ENCODE assay signal across 1 cellular context in the genomic region with DNA sequence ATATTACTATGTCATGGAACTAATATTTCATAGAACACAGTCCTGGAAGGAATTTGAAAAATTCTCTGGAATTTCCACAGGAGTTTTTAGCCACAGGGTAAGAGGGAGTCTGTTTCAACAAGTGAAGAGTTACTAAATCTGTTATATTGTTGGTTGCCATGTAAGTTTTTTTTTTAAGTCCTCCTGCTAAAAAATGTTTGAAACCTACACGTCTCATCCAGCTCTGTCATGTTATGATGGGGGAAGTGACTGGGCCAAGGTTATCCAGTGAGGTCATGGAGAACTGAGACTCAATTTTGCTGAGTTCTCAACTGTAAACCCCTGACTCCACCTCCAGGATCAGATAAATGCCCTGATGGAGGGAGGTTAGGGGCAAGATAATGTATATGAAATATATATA.
TF ChIP-seq lines count a peak whose summit lies in the region.

No MANE protein-coding gene starts in this region.

TF ChIP-seq in K562, 482 proteins besides CTCF, POLR2A, EP300 and RAD21 (continued from another document):
- TF ChIP-seq, protein P1, sequence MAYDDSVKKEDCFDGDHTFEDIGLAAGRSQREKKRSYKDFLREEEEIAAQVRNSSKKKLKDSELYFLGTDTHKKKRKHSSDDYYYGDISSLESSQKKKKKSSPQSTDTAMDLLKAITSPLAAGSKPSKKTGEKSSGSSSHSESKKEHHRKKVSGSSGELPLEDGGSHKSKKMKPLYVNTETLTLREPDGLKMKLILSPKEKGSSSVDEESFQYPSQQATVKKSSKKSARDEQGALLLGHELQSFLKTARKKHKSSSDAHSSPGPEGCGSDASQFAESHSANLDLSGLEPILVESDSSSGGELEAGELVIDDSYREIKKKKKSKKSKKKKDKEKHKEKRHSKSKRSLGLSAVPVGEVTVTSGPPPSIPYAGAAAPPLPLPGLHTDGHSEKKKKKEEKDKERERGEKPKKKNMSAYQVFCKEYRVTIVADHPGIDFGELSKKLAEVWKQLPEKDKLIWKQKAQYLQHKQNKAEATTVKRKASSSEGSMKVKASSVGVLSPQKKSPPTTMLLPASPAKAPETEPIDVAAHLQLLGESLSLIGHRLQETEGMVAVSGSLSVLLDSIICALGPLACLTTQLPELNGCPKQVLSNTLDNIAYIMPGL (CRISPR knock-in tag; IDR thresholded peaks at IDR 0.05) = no peak
- TF ChIP-seq, protein P2, sequence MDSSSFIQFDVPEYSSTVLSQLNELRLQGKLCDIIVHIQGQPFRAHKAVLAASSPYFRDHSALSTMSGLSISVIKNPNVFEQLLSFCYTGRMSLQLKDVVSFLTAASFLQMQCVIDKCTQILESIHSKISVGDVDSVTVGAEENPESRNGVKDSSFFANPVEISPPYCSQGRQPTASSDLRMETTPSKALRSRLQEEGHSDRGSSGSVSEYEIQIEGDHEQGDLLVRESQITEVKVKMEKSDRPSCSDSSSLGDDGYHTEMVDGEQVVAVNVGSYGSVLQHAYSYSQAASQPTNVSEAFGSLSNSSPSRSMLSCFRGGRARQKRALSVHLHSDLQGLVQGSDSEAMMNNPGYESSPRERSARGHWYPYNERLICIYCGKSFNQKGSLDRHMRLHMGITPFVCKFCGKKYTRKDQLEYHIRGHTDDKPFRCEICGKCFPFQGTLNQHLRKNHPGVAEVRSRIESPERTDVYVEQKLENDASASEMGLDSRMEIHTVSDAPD (CRISPR knock-in tag; IDR thresholded peaks at IDR 0.05) = no peak
- TF ChIP-seq, protein P3, sequence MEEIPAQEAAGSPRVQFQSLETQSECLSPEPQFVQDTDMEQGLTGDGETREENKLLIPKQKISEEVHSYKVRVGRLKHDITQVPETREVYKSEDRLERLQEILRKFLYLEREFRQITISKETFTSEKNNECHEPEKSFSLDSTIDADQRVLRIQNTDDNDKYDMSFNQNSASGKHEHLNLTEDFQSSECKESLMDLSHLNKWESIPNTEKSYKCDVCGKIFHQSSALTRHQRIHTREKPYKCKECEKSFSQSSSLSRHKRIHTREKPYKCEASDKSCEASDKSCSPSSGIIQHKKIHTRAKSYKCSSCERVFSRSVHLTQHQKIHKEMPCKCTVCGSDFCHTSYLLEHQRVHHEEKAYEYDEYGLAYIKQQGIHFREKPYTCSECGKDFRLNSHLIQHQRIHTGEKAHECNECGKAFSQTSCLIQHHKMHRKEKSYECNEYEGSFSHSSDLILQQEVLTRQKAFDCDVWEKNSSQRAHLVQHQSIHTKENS (CRISPR knock-in tag; IDR thresholded peaks at IDR 0.05) = no peak
- TF ChIP-seq FOSL1 (tag; conservative IDR thresholded peaks at IDR 0.05) = 0 out of 2 replicates have a peak, but pooled peaks have one; percentile 13
- peak; percentile 62 for TF ChIP-seq ATF7 (IDR thresholded peaks at IDR 0.05)
- TF ChIP-seq MTF1 (CRISPR knock-in tag; IDR thresholded peaks at IDR 0.05; ENCODE audit: borderline replicate concordance) = no peak
- TF ChIP-seq ZNF444 (CRISPR knock-in tag; IDR thresholded peaks at IDR 0.05) = no peak
- no peak for TF ChIP-seq DNMT1 (IDR thresholded peaks at IDR 0.05)
- no peak for TF ChIP-seq ZNF263 (CRISPR knock-in tag; IDR thresholded peaks at IDR 0.05; ENCODE audit: borderline replicate concordance)
- TF ChIP-seq TBL1XR1 (IDR thresholded peaks at IDR 0.05; ENCODE audit: low read length in 2 of 2) = no peak
- no peak for TF ChIP-seq ZNF584 (CRISPR knock-in tag; IDR thresholded peaks at IDR 0.05; ENCODE audit: low read depth)
- TF ChIP-seq PCBP2 (IDR thresholded peaks at IDR 0.05; ENCODE audit: low read depth, low read length, poor library complexity, severe bottlenecking) = no peak
- no peak for TF ChIP-seq ZNF3 (CRISPR knock-in tag; IDR thresholded peaks at IDR 0.05)
- no peak for TF ChIP-seq HOXB6 (CRISPR knock-in tag; IDR thresholded peaks at IDR 0.05; ENCODE audit: borderline replicate concordance)
- no peak for TF ChIP-seq PYGO2 (tag; IDR thresholded peaks at IDR 0.05)
- peak; percentile 14 for TF ChIP-seq TAF9B (IDR thresholded peaks at IDR 0.05; ENCODE audit: partially characterized antibody)
- TF ChIP-seq ATF1 (CRISPR knock-in tag; IDR thresholded peaks at IDR 0.05) = no peak
- peak; percentile 18; the same call in 1 of the 2 replicates for TF ChIP-seq ATF1 (tag; IDR thresholded peaks at IDR 0.05)
- no peak for TF ChIP-seq ZNF707 (CRISPR knock-in tag; conservative IDR thresholded peaks at IDR 0.05)
- no peak for TF ChIP-seq PML (IDR thresholded peaks at IDR 0.05; ENCODE audit: low read length)
- no peak for TF ChIP-seq POLR2G (IDR thresholded peaks at IDR 0.05; ENCODE audit: low read depth, low read length)
- TF ChIP-seq, protein P4, sequence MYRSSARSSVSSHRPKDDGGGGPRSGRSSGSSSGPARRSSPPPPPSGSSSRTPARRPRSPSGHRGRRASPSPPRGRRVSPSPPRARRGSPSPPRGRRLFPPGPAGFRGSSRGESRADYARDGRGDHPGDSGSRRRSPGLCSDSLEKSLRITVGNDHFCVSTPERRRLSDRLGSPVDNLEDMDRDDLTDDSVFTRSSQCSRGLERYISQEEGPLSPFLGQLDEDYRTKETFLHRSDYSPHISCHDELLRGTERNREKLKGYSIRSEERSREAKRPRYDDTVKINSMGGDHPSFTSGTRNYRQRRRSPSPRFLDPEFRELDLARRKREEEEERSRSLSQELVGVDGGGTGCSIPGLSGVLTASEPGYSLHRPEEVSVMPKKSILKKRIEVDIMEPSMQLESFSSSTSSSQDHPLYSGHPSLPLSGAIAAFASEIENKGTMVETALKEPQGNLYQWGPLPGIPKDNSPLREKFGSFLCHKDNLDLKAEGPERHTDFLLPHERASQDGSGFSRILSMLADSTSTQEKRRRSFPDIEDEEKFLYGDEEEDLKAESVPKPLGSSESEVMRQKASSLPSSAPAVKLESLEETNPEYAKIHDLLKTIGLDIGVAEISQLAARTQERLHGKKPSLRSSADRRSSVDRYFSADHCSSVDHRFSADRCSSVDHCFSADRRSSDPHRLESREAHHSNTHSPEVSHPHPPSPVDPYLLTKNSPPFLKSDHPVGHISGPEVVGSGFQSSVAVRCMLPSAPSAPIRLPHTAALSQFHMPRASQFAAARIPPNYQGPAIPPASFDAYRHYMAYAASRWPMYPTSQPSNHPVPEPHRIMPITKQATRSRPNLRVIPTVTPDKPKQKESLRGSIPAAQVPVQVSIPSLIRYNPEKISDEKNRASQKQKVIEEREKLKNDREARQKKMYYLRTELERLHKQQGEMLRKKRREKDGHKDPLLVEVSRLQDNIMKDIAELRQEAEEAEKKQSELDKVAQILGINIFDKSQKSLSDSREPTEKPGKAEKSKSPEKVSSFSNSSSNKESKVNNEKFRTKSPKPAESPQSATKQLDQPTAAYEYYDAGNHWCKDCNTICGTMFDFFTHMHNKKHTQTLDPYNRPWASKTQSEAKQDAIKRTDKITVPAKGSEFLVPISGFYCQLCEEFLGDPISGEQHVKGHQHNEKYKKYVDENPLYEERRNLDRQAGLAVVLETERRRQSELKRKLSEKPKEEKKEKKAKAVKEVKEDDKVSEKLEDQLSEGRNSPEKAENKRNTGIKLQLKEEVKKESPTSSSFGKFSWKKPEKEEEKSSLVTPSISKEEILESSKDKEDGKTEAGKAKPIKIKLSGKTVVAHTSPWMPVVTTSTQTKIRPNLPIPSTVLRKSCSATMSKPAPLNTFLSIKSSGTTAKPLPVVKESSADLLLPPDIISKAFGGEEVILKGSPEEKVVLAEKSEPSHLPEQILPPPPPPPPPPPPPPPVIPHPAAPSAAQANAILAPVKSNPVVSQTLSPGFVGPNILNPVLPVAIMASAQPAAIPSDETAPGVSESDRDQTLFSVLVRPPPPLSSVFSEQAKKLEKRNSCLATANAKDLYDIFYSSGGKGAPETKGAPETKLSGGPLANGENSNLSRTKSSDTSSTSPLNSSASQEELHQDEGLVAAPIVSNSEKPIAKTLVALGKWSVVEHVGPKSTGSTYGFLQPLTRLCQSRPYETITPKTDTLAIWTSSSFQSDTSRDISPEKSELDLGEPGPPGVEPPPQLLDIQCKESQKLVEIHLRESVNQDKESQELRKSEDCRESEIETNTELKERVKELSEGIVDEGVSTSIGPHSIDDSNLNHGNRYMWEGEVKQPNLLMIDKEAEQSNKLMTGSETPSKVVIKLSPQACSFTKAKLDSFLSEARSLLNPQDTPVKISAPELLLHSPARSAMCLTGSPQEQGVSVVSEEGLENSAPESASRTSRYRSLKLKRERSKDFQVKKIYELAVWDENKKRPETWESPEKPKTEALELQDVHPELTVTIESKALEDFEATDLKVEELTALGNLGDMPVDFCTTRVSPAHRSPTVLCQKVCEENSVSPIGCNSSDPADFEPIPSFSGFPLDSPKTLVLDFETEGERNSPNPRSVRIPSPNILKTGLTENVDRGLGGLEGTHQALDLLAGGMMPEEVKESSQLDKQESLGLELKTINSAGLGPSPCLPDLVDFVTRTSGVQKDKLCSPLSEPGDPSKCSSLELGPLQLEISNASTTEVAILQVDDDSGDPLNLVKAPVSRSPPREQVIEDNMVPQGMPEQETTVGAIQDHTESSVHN (IDR thresholded peaks at IDR 0.05; ENCODE audit: borderline replicate concordance in 1 of 2, low read depth in 1 of 2) = no peak
- TF ChIP-seq ESRRA (IDR thresholded peaks at IDR 0.05; ENCODE audit: borderline replicate concordance, low read depth) = peak; percentile 88
- no peak for TF ChIP-seq L3MBTL2 (IDR thresholded peaks at IDR 0.05)
- no peak for TF ChIP-seq HNRNPK (IDR thresholded peaks at IDR 0.05; ENCODE audit: low read depth, low read length, poor library complexity, severe bottlenecking)
- TF ChIP-seq SMAD4 (CRISPR knock-in tag; conservative IDR thresholded peaks at IDR 0.05) = no peak
- TF ChIP-seq, protein P5, sequence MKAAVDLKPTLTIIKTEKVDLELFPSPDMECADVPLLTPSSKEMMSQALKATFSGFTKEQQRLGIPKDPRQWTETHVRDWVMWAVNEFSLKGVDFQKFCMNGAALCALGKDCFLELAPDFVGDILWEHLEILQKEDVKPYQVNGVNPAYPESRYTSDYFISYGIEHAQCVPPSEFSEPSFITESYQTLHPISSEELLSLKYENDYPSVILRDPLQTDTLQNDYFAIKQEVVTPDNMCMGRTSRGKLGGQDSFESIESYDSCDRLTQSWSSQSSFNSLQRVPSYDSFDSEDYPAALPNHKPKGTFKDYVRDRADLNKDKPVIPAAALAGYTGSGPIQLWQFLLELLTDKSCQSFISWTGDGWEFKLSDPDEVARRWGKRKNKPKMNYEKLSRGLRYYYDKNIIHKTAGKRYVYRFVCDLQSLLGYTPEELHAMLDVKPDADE (conservative IDR thresholded peaks at IDR 0.05; ENCODE audit: control insufficient read depth, low read depth, low read length) = no peak
- TF ChIP-seq ETV6 (IDR thresholded peaks at IDR 0.05; ENCODE audit: borderline replicate concordance in 1 of 2, low read depth in 2 of 2, low read length in 1 of 2) = no peak
- no peak for TF ChIP-seq ETV6 (CRISPR knock-in tag; IDR thresholded peaks at IDR 0.05; ENCODE audit: borderline replicate concordance)
- no peak for TF ChIP-seq ZNF347 (CRISPR knock-in tag; IDR thresholded peaks at IDR 0.05; ENCODE audit: low read depth)
- TF ChIP-seq, protein P6, sequence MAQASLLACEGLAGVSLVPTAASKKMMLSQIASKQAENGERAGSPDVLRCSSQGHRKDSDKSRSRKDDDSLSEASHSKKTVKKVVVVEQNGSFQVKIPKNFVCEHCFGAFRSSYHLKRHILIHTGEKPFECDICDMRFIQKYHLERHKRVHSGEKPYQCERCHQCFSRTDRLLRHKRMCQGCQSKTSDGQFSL (CRISPR knock-in tag; IDR thresholded peaks at IDR 0.05) = no peak
- TF ChIP-seq, protein P6 (tag; IDR thresholded peaks at IDR 0.05) = no peak
- TF ChIP-seq CBFA2T3 (IDR thresholded peaks at IDR 0.05) = no peak
- no peak for TF ChIP-seq RFX5 (IDR thresholded peaks at IDR 0.05; ENCODE audit: low read depth, low read length)
- no peak for TF ChIP-seq SP2 (IDR thresholded peaks at IDR 0.05; ENCODE audit: extremely low read depth, low read depth, low read length, poor library complexity, severe bottlenecking)
